In the genomic region with DNA sequence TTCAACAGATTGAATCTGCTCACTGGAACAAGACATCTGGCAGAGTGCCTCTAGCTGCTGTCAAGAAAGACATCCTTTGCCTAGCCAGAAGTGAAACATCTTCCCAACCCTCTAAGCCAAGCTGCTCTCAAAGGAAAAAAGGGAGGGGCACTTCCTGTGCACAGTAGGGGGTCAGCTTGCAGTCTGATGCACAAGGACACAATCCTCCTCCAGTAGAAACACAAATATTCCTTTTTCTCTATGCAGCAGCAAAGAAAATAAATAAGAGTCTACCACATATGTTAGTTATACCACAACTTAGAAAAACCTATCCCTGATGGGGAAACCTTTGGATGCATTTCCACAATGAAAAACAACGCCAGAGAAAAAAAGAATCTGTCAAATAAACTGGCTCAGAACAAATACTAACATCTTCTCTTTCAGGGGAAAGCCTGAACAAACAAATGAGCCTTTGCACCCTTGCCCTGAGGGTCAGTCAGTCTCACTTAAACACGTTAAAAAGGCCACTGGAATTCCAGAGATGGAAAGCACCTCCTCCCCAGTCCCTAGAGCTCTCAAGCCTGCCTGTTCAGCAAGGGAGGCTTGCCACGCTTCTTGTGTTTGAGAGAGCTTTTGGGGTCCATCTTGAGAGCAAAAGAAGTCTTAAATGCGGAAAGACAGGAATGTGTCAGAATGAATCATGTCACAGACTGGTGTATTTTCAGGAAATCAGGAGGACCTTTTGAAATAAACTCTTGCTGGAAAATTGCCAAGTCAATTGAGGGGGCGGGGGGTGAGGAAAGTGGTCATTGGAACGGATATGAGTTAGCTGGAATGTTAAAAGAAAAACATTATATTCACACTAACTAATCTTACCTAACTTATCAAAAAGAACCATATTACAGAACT, we compare ENCODE assay signal across 9 cellular contexts. TPM values are rescaled to one million over a fixed set of nuclear protein-coding genes. Genes with fewer than 3 reads are reported as not detected.
DNase-seq lines count a peak whose midpoint lies in the region; ATAC-seq, FAIRE-seq and TF ChIP-seq lines count a peak whose summit lies in the region.
"Had no signal": no experiment of that assay in that cellular context is flagged by ENCODE, and none has a peak within 500 bp of the region (broad histone marks: within the 10 kb centered on the region; RNA-seq: fewer than 3 reads in every experiment).

No MANE protein-coding gene starts in this region.

- TF ChIP-seq CTCF in brain (conservative IDR thresholded peaks at IDR 0.05) = no peak
- TF ChIP-seq CTCF in kidney (IDR thresholded peaks at IDR 0.05; ENCODE audit: borderline replicate concordance, extremely low read depth, insufficient read depth) = no peak
- TF ChIP-seq CTCF in type B pancreatic cell (conservative IDR thresholded peaks at IDR 0.05) = no peak

- H3K27me3 Mint-ChIP-seq in brain = peaks cover 45% of the 10 kb centered on the region
- peaks cover 24% of the 10 kb centered on the region for H3K27me3 Mint-ChIP-seq in type B pancreatic cell

- no peaks in the 10 kb centered on the region for H3K9me3 ChIP-seq in kidney (ENCODE audit: control insufficient read depth in 1 of 2, low read length in 2 of 2)

- no peaks in the 10 kb centered on the region for H3K9me3 Mint-ChIP-seq in brain
- no peaks in the 10 kb centered on the region for H3K9me3 Mint-ChIP-seq in type B pancreatic cell

- no peak for FAIRE-seq in kidney (lab: Jason Lieb, UNC)

- H3K27ac ChIP-seq in kidney (ENCODE audit: low read depth in 2 of 2, low read length in 2 of 2) = peak overlapping the region; percentile 1 to 18

- H3K9ac ChIP-seq in kidney (ENCODE audit: low read length in 2 of 2) = no peak overlapping the region

- H3K36me3 ChIP-seq in kidney (ENCODE audit: control insufficient read depth in 1 of 2, insufficient read depth in 2 of 2, low read length in 2 of 2) = peaks cover 19 to 23% of the 10 kb centered on the region in 2 donors

- ATAC-seq in HG03196 (IDR thresholded peaks at IDR 0.05; ENCODE audit: unreplicated experiment) (no peak), HG02870 (IDR thresholded peaks at IDR 0.05; ENCODE audit: unreplicated experiment) (no peak)

- H3K4me1 Mint-ChIP-seq in brain (peaks cover 74% of the 10 kb centered on the region), type B pancreatic cell (ENCODE audit: unreplicated experiment) (peaks cover 63% of the 10 kb centered on the region)

- peaks cover 17 to 18% of the 10 kb centered on the region in 2 donors for H3K4me1 ChIP-seq in kidney (ENCODE audit: control insufficient read depth in 1 of 2, insufficient read depth in 1 of 2, low read depth in 1 of 2, low read length in 2 of 2)

- peaks cover 38% of the 10 kb centered on the region for H3K36me3 Mint-ChIP-seq in brain
- H3K36me3 Mint-ChIP-seq in type B pancreatic cell = peaks cover 42% of the 10 kb centered on the region

- DNase-seq in NCI-H1417 (lab: John Stamatoyannopoulos, UW) (peak in 2 of 3 experiments; percentile 57 to 82), kidney (no peak), type B pancreatic cell (ENCODE audit: extremely low spot score, unreplicated experiment) (no peak), DMS153 (lab: John Stamatoyannopoulos, UW) (no peak), NOMO-1 (lab: John Stamatoyannopoulos, UW; ENCODE audit: unreplicated experiment in 2 of 2) (no peak)
- DNase-seq: activated CD4-positive, CD25-positive, alpha-beta regulatory T cell treated with anti-CD3 and anti-CD28 coated beads, Interleukin-2, amount 50 U/mL, for 72 hours had no signal

- H3K4me3 Mint-ChIP-seq in brain = peak overlapping the region in 3 of 5 experiments; percentile 40 to 68 (median 53)
- peak overlapping the region; percentile 79 for H3K4me3 Mint-ChIP-seq in type B pancreatic cell

- intact Hi-C loops in kidney (cut with DNase I) = no loop called here

- no peak overlapping the region for H3K4me3 ChIP-seq in kidney (ENCODE audit: low read length in 2 of 2)

- H3K27ac Mint-ChIP-seq in brain = peak overlapping the region in 4 of 5 experiments; percentile 21 to 95 (median 67)
- peak overlapping the region; percentile 78 for H3K27ac Mint-ChIP-seq in type B pancreatic cell

RNA-seq across cellular contexts. Expression of a gene that starts 7.5 kb away (rescaled TPM):
- polyA plus RNA-seq in brain (ENCODE audit: insufficient read depth, low read depth, low replicate concordance) (11.2 TPM), kidney (ENCODE audit: insufficient read depth, low read depth, low replicate concordance) (140 TPM)
- total RNA-seq in kidney (312 TPM), type B pancreatic cell (ENCODE audit: low replicate concordance) (141 and 226 TPM in 2 replicates)

Comparison
In these comparisons a context has a peak if more than half of its experiments do, and no peak if none do; other contexts are left out.
1. DNase-seq: peak in NCI-H1417 (2 of 3); none in kidney (single experiment), type B pancreatic cell (single experiment), DMS153 (single experiment) and NOMO-1 (0 of 2).